ENCODE assay signal across 21 cellular contexts in the genomic region with DNA sequence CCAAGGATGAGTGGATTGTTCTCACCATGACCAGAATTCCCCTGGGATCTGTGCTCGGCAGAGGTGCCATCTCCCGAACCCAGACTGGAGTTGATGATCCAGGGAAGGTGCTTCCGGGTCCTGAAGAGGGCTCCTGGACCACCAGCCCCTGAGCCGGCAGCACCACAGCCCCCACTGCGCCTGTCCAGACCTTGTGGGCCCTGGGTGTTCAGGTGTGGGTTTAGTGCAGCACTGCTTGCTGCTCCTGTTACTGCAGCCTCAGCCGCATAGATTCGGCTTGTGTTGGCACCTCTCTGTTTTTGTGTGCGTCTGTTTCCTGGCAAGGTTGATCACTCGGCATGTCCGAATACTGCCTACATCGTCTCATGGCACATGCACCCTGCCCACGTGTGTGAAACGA. TPM values are rescaled to one million over a fixed set of nuclear protein-coding genes. Genes with fewer than 3 reads are reported as not detected.
"Had no signal": no experiment of that assay in that cellular context is flagged by ENCODE, and none has a peak within 500 bp of the region (broad histone marks: within the 10 kb centered on the region; RNA-seq: fewer than 3 reads in every experiment).

No MANE protein-coding gene starts in this region.

- H2AFZ ChIP-seq: hepatocyte had no signal

- H3K4me1 ChIP-seq: colonic mucosa, foreskin keratinocyte, sigmoid colon had no signal

- H3K9me3 ChIP-seq: colonic mucosa, mucosa of descending colon, ovary, sigmoid colon, thoracic aorta had no signal

- H3K4me2 ChIP-seq: hepatocyte had no signal

- FAIRE-seq: islet of Langerhans had no signal

- DNase-seq: activated CD4-positive, alpha-beta T cell treated with anti-CD3 and anti-CD28 coated beads, Interleukin-2, amount 50 U/mL, for 4 hours; activated naive CD4-positive, alpha-beta T cell treated with anti-CD3 and anti-CD28 coated beads for 36 hours; activated naive CD8-positive, alpha-beta T cell treated with anti-CD3 and anti-CD28 coated beads, Interleukin-2, amount 50 U/mL, for 24 hours; activated T-cell treated with anti-CD3 and anti-CD28 coated beads for 4 hours; anterior cingulate cortex; central memory CD4-positive, alpha-beta T cell; colonic mucosa; foreskin keratinocyte; mammary epithelial cell; mucosa of descending colon; naive B cell; ovary; sigmoid colon; stimulated activated CD4-positive, alpha-beta T cell treated with anti-CD3 and anti-CD28 coated beads, Interleukin-4, amount 100 ng/mL, for 4 hours; T-helper 17 cell had no signal

- H3K27ac ChIP-seq: colonic mucosa, foreskin keratinocyte, hepatocyte, ovary, sigmoid colon, thoracic aorta, VCaP had no signal

- H3K79me2 ChIP-seq: hepatocyte had no signal

- H3K27me3 ChIP-seq: colonic mucosa, foreskin keratinocyte, hepatocyte, ovary had no signal

- H3K36me3 ChIP-seq: colonic mucosa, ovary, sigmoid colon, thoracic aorta had no signal

- H3K4me3 ChIP-seq: colonic mucosa, hepatocyte, mucosa of descending colon, ovary, sigmoid colon, thoracic aorta had no signal

RNA-seq across cellular contexts. Expression of gene FGF18, which starts 48.1 kb away (rescaled TPM):
- total RNA-seq: epithelial cell of proximal tubule, foreskin keratinocyte, left lobe of liver had no signal
- polyA plus RNA-seq: foreskin keratinocyte, mammary epithelial cell had no signal
